In the genomic region with DNA sequence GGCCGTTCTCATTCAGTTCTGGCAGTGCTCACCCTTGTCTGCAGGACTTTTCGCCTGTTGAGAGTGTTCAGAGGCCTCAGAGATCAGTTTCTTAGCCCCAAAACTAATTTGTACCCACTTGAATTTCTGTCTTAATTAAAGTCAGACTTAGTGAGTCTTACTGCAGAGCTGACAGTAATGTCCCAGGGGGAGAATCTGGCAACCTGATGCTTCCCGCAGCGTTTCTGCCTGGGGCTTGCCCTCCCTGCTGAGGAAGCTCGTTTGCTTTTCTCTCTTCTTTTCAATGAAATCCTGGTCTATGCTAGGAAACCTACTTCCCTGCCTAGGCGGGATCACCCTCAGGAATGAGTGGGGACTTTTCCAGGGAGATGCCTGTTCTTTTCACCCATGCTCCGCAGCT, we compare ENCODE assay signal across 8 cellular contexts. TPM values are rescaled to one million over a fixed set of nuclear protein-coding genes. Genes with fewer than 3 reads are reported as not detected.
DNase-seq lines count a peak whose midpoint lies in the region; ATAC-seq and TF ChIP-seq lines count a peak whose summit lies in the region.
"Had no signal": no experiment of that assay in that cellular context is flagged by ENCODE, and none has a peak within 500 bp of the region (broad histone marks: within the 10 kb centered on the region; RNA-seq: fewer than 3 reads in every experiment).

No MANE protein-coding gene starts in this region.

- H3K79me2 ChIP-seq in H9 (ENCODE audit: insufficient read depth, low read length): no peaks in the 10 kb centered on the region
- H3K79me2 ChIP-seq in PC-3 (ENCODE audit: low read length): no peaks in the 10 kb centered on the region
- no peaks in the 10 kb centered on the region for H3K79me2 ChIP-seq in fibroblast of lung (ENCODE audit: control insufficient read depth, insufficient read depth, low read length)

- DNase-seq in H9 (no peak), PC-3 (no peak), fibroblast of lung (ENCODE audit: low read depth in 2 of 2) (no peak), cortex of kidney (lab: John Stamatoyannopoulos, UW) (no peak)
- no peak for DNase-seq in stimulated activated effector memory CD8-positive, alpha-beta T cell treated with anti-CD3 and anti-CD28 coated beads, Interleukin-12 subunit alpha, Interleukin-12 subunit beta, amount 100 ng/mL, for 72 hours (ENCODE audit: low spot score in 2 of 2)
- DNase-seq: naive thymus-derived CD4-positive, alpha-beta T cell had no signal

- no TSS peak for BruUV-seq in PC-3 (replicated peaks; lab: Mats Ljungman, UMichigan)

- H3K27me3 ChIP-seq in H9 (ENCODE audit: insufficient read depth, low read length): no peaks in the 10 kb centered on the region
- H3K27me3 ChIP-seq in PC-3 (ENCODE audit: low read length): no peaks in the 10 kb centered on the region
- H3K27me3 ChIP-seq in fibroblast of lung (ENCODE audit: control insufficient read depth, insufficient read depth, low read length): no peaks in the 10 kb centered on the region

- no peak for TF ChIP-seq CTCF in H9 (conservative IDR thresholded peaks at IDR 0.05)
- TF ChIP-seq CTCF in PC-3 (conservative IDR thresholded peaks at IDR 0.05; ENCODE audit: low read depth, low read length): no peak
- TF ChIP-seq CTCF in fibroblast of lung (conservative IDR thresholded peaks at IDR 0.05 in 1 of 2, IDR thresholded peaks at IDR 0.05 in 1 of 2; ENCODE audit: low read depth in 1 of 2, low read length in 2 of 2): no peak

- H3T11ph ChIP-seq in H9 (ENCODE audit: low read length): no peak overlapping the region

- H4K8ac ChIP-seq in H9 (replicated peaks; ENCODE audit: insufficient read length, low read depth, low read length): no peak overlapping the region

- H2BK5ac ChIP-seq in H9 (ENCODE audit: insufficient read length, low read length): no peak overlapping the region

- no peak overlapping the region for H2AK5ac ChIP-seq in H9 (ENCODE audit: insufficient read length, low read length)

- no peaks in the 10 kb centered on the region for H3K4me1 Mint-ChIP-seq in H9
- peaks cover 24% of the 10 kb centered on the region for H3K4me1 Mint-ChIP-seq in stimulated activated effector memory CD8-positive, alpha-beta T cell treated with anti-CD3 and anti-CD28 coated beads, Interleukin-12 subunit alpha, Interleukin-12 subunit beta, amount 100 ng/mL, for 72 hours

- peaks cover 11% of the 10 kb centered on the region; the same call in 1 of the 2 replicates for H3K27me3 Mint-ChIP-seq in H9 (ENCODE audit: low read depth)
- H3K27me3 Mint-ChIP-seq: naive thymus-derived CD4-positive, alpha-beta T cell had no signal

- H3K4me2 ChIP-seq in H9 (ENCODE audit: insufficient read depth, insufficient read length, low read length) (no peak overlapping the region), PC-3 (ENCODE audit: low read length) (no peak overlapping the region), fibroblast of lung (ENCODE audit: extremely low read depth, insufficient read depth, low read length) (no peak overlapping the region)

- H3K23ac ChIP-seq in H9 (ENCODE audit: insufficient read length, low read depth, low read length): no peak overlapping the region

- H3K9me2 ChIP-seq in PC-3 (replicated peaks; ENCODE audit: low read length): no peaks in the 10 kb centered on the region

- no peak overlapping the region for H3K4me3 Mint-ChIP-seq in H9
- H3K4me3 Mint-ChIP-seq in stimulated activated effector memory CD8-positive, alpha-beta T cell treated with anti-CD3 and anti-CD28 coated beads, Interleukin-12 subunit alpha, Interleukin-12 subunit beta, amount 100 ng/mL, for 72 hours: no peak overlapping the region

- H2AFZ ChIP-seq in H9 (ENCODE audit: low read length) (no peak overlapping the region), PC-3 (ENCODE audit: low read length) (no peak overlapping the region), fibroblast of lung (ENCODE audit: low read length) (no peak overlapping the region)

- POLR2A ChIA-PET in PC-3 (lab: Charles Lee; ENCODE audit: unreplicated experiment): interaction anchor here (0.5 kb wide), 1 partner anchor 120 kb away, joined by 7 read pairs; no protein-coding TSS in a partner anchor

- no CpG with 5 or more reads among the region's 7 CpGs for WGBS in H9 (ENCODE audit: extremely low coverage, insufficient read length, low lambda C conversion rate)

- H4K20me1 ChIP-seq in H9 (ENCODE audit: control insufficient read depth, insufficient read depth, insufficient read length): no peaks in the 10 kb centered on the region
- H4K20me1 ChIP-seq in PC-3 (ENCODE audit: low read length): peaks cover 7% of the 10 kb centered on the region; the same call in 1 of the 2 replicates
- no peaks in the 10 kb centered on the region for H4K20me1 ChIP-seq in fibroblast of lung (ENCODE audit: control insufficient read depth, extremely low read depth, insufficient read depth, low read length)

- peak overlapping the region in 2 of 3 experiments; percentile 99; a peak in 2 of 7 replicates for H3K27ac Mint-ChIP-seq in H9
- H3K27ac Mint-ChIP-seq in stimulated activated effector memory CD8-positive, alpha-beta T cell treated with anti-CD3 and anti-CD28 coated beads, Interleukin-12 subunit alpha, Interleukin-12 subunit beta, amount 100 ng/mL, for 72 hours: peak overlapping the region; percentile 97

- no peak for ATAC-seq in PC-3
- no peak for ATAC-seq in stimulated activated effector memory CD8-positive, alpha-beta T cell treated with anti-CD3 and anti-CD28 coated beads, Interleukin-12 subunit alpha, Interleukin-12 subunit beta, amount 100 ng/mL, for 72 hours
- no peak for ATAC-seq in GM21528 (IDR thresholded peaks at IDR 0.05; ENCODE audit: low FRiP score, unreplicated experiment)
- no peak for ATAC-seq in HG02759 (IDR thresholded peaks at IDR 0.05; ENCODE audit: unreplicated experiment)

- peak overlapping the region; percentile 36; the same call in 1 of the 2 replicates for H3K4ac ChIP-seq in H9 (ENCODE audit: low read depth, low read length)

- H3K14ac ChIP-seq in H9 (ENCODE audit: insufficient read depth, low read length): no peak overlapping the region; the same call in 1 of the 2 replicates

- H3K9ac ChIP-seq in H9 (ENCODE audit: extremely low read depth, insufficient read length, low read length): no peak overlapping the region
- H3K9ac ChIP-seq in PC-3 (ENCODE audit: low read length): no peak overlapping the region
- H3K9ac ChIP-seq in fibroblast of lung (ENCODE audit: insufficient read depth, low read length): no peak overlapping the region

- H3K23me2 ChIP-seq in H9 (ENCODE audit: insufficient read length, low read depth, low read length, poor library complexity, severe bottlenecking): no peaks in the 10 kb centered on the region

- H3K27ac ChIP-seq in H9 (ENCODE audit: insufficient read length, low read depth, low read length): peak overlapping the region; percentile 93
- peak overlapping the region; percentile 83 for H3K27ac ChIP-seq in PC-3 (ENCODE audit: low read length)
- H3K27ac ChIP-seq in fibroblast of lung (ENCODE audit: insufficient read depth, low read length): peak overlapping the region; percentile 85

- H3K4me3 ChIP-seq in PC-3 (ENCODE audit: low read length): no peak overlapping the region
- H3K4me3 ChIP-seq in fibroblast of lung (replicated peaks in 1 of 4; ENCODE audit: control extremely low read depth in 1 of 4, insufficient read depth in 1 of 4, low read depth in 3 of 4, low read length in 4 of 4): no peak overlapping the region

- peak overlapping the region; percentile 35 for H2BK12ac ChIP-seq in H9 (ENCODE audit: insufficient read length, low read depth, low read length)

- H3K36me3 Mint-ChIP-seq in H9 (ENCODE audit: insufficient read depth in 1 of 3, low read depth in 3 of 3): peaks cover 66 to 83% (median 76%) of the 10 kb centered on the region in 3 experiments
- H3K36me3 Mint-ChIP-seq in stimulated activated effector memory CD8-positive, alpha-beta T cell treated with anti-CD3 and anti-CD28 coated beads, Interleukin-12 subunit alpha, Interleukin-12 subunit beta, amount 100 ng/mL, for 72 hours: peaks cover 90% of the 10 kb centered on the region

- intact Hi-C loops in PC-3 (cut with micrococcal nuclease): no loop called here

- no peak overlapping the region for H2BK120ac ChIP-seq in H9 (ENCODE audit: low read depth, low read length, poor library complexity, severe bottlenecking)

- no peaks in the 10 kb centered on the region for H3K4me1 ChIP-seq in H9 (ENCODE audit: insufficient read depth, low read length)
- no peaks in the 10 kb centered on the region for H3K4me1 ChIP-seq in PC-3 (ENCODE audit: insufficient read depth, low read length)
- H3K4me1 ChIP-seq in fibroblast of lung (ENCODE audit: control insufficient read depth, extremely low read depth, insufficient read depth, low read length): no peaks in the 10 kb centered on the region

- H2BK15ac ChIP-seq in H9 (ENCODE audit: low read depth, low read length): no peak overlapping the region

- no peaks in the 10 kb centered on the region for H3K79me1 ChIP-seq in H9 (ENCODE audit: insufficient read depth, low read depth, low read length, poor library complexity, severe bottlenecking)

- H3K9me3 ChIP-seq in H9 (ENCODE audit: control insufficient read depth, low read depth, low read length): no peaks in the 10 kb centered on the region
- H3K9me3 ChIP-seq in PC-3 (ENCODE audit: low read length): peaks cover 22% of the 10 kb centered on the region
- H3K9me3 ChIP-seq in fibroblast of lung (ENCODE audit: control insufficient read depth, insufficient read depth, low read depth, low read length): peaks cover 13% of the 10 kb centered on the region

- H3K56ac ChIP-seq in H9 (ENCODE audit: insufficient read length, low read depth, low read length): no peak overlapping the region

- CTCF ChIA-PET in PC-3 (lab: Charles Lee): no interaction called here

- H3K36me3 ChIP-seq in PC-3 (ENCODE audit: low read depth, low read length) (peaks cover 45% of the 10 kb centered on the region), fibroblast of lung (ENCODE audit: control insufficient read depth, insufficient read depth, low read length) (peaks cover 17% of the 10 kb centered on the region)

- H3F3A ChIP-seq in PC-3 (ENCODE audit: low read length, unreplicated experiment): peaks cover 38% of the 10 kb centered on the region

- H4K5ac ChIP-seq in H9 (ENCODE audit: insufficient read length, low read depth, low read length): peak overlapping the region; percentile 5

- peak overlapping the region; percentile 56 for H4K91ac ChIP-seq in H9 (ENCODE audit: insufficient read length, low read depth, low read length)

- H3K18ac ChIP-seq in H9 (ENCODE audit: insufficient read length, low read depth, low read length): no peak overlapping the region

- no peak overlapping the region for H2BK20ac ChIP-seq in H9 (ENCODE audit: low read depth, low read length, poor library complexity, severe bottlenecking)

- peaks cover 26 to 31% of the 10 kb centered on the region in 2 experiments for H3K9me3 Mint-ChIP-seq in H9
- H3K9me3 Mint-ChIP-seq in stimulated activated effector memory CD8-positive, alpha-beta T cell treated with anti-CD3 and anti-CD28 coated beads, Interleukin-12 subunit alpha, Interleukin-12 subunit beta, amount 100 ng/mL, for 72 hours: no peaks in the 10 kb centered on the region

RNA-seq across cellular contexts. Expression of gene DBNDD1, which starts 25.3 kb away (rescaled TPM):
- total RNA-seq in H9 (2021) (86.8 and 87.3 TPM in 2 replicates), PC-3 (2014; rRNA removed) (19.2 and 21.1 TPM in 2 replicates), fibroblast of lung (1.3 and 3.6 TPM in 2 replicates)
- polyA plus RNA-seq in fibroblast of lung: 2.1 and 7.4 TPM in 2 replicates
- 2.8 and 11.0 TPM in 2 replicates for polyA plus RNA-seq in fibroblast of lung (2012)
- polyA minus RNA-seq in fibroblast of lung (ENCODE audit: low replicate concordance): 1.5 and 8.2 TPM in 2 replicates

RNA-seq across cellular contexts. Expression of gene DEF8, which starts 45.4 kb away (rescaled TPM):
- total RNA-seq in H9 (2021) (53.3 and 55.8 TPM in 2 replicates), PC-3 (2014; rRNA removed) (128 and 139 TPM in 2 replicates), fibroblast of lung (68.8 and 102 TPM in 2 replicates)
- 63.5 and 93.1 TPM in 2 replicates for polyA plus RNA-seq in fibroblast of lung
- polyA plus RNA-seq in fibroblast of lung (2012): 69.9 and 108 TPM in 2 replicates
- polyA minus RNA-seq in fibroblast of lung (ENCODE audit: low replicate concordance): 68.0 and 85.1 TPM in 2 replicates
